Comparison of ENCODE assay signal across 11 cellular contexts in genomic region chr1:48182441-48182840, GRCh38. TPM values are rescaled to one million over a fixed set of nuclear protein-coding genes. Genes with fewer than 3 reads are reported as not detected.
DNase-seq lines count a peak whose midpoint lies in the region; ATAC-seq and TF ChIP-seq lines count a peak whose summit lies in the region.
"Had no signal": no experiment of that assay in that cellular context is flagged by ENCODE, and none has a peak within 500 bp of the region (broad histone marks: within the 10 kb centered on the region; RNA-seq: fewer than 3 reads in every experiment).

No MANE protein-coding gene starts in this region.

- no peak for TF ChIP-seq CTCF in epithelial cell of proximal tubule (conservative IDR thresholded peaks at IDR 0.05; ENCODE audit: low read depth, low read length)

- DNase-seq in NCI-H187 treated with DMSO at 0.1 percent for 48 hours (lab: John Stamatoyannopoulos, UW) (peak; percentile 98), epithelial cell of proximal tubule (ENCODE audit: low read depth) (peak; percentile 50)
- no peak for DNase-seq in stimulated activated CD4-positive, alpha-beta T cell treated with anti-CD3 and anti-CD28 coated beads, Interleukin-15, amount 100 ng/mL, for 24 hours
- DNase-seq: CD4-positive, alpha-beta memory T cell; upper lobe of right lung had no signal

- H3K4me3 ChIP-seq in epithelial cell of proximal tubule (ENCODE audit: low read depth, low read length), result no peak overlapping the region
- H3K4me3 ChIP-seq: coronary artery, upper lobe of right lung had no signal

- ATAC-seq in GM18498 (IDR thresholded peaks at IDR 0.05; ENCODE audit: unreplicated experiment), result peak; percentile 81
- peak; percentile 85 for ATAC-seq in HG02759 (IDR thresholded peaks at IDR 0.05; ENCODE audit: unreplicated experiment)
- no peak for ATAC-seq in GM21515 (IDR thresholded peaks at IDR 0.05; ENCODE audit: unreplicated experiment)
- no peak for ATAC-seq in GM19324 (IDR thresholded peaks at IDR 0.05; ENCODE audit: low FRiP score, unreplicated experiment)
- ATAC-seq in HG03521 (IDR thresholded peaks at IDR 0.05; ENCODE audit: unreplicated experiment), result no peak
- ATAC-seq: upper lobe of right lung had no signal

RNA-seq across cellular contexts. Expression of gene SLC5A9, which starts 40.1 kb away (rescaled TPM):
- not detected in 2 replicates for total RNA-seq in epithelial cell of proximal tubule
- total RNA-seq: CD4-positive, alpha-beta memory T cell had no signal

Comparison
In these comparisons a context has a peak if more than half of its experiments do, and no peak if none do; other contexts are left out.
1. ATAC-seq: peak in GM18498 (single experiment) and HG02759 (single experiment); none in GM21515 (single experiment), GM19324 (single experiment) and HG03521 (single experiment).